In genomic region chr11:58776891-58777451, GRCh38 we compare ENCODE assay signal across 1 cellular context.
TF ChIP-seq lines count a peak whose summit lies in the region.

No MANE protein-coding gene starts in this region.

TF ChIP-seq in K562, 482 proteins besides CTCF, POLR2A, EP300 and RAD21 (continued from another document and continues in another):
- no peak for TF ChIP-seq MEF2A (IDR thresholded peaks at IDR 0.05; ENCODE audit: control insufficient read depth, low read depth, low read length)
- no peak for TF ChIP-seq CHCHD3 (CRISPR knock-in tag; IDR thresholded peaks at IDR 0.05)
- no peak for TF ChIP-seq DDX20 (tag; IDR thresholded peaks at IDR 0.05; ENCODE audit: low read depth)
- TF ChIP-seq, protein P1, sequence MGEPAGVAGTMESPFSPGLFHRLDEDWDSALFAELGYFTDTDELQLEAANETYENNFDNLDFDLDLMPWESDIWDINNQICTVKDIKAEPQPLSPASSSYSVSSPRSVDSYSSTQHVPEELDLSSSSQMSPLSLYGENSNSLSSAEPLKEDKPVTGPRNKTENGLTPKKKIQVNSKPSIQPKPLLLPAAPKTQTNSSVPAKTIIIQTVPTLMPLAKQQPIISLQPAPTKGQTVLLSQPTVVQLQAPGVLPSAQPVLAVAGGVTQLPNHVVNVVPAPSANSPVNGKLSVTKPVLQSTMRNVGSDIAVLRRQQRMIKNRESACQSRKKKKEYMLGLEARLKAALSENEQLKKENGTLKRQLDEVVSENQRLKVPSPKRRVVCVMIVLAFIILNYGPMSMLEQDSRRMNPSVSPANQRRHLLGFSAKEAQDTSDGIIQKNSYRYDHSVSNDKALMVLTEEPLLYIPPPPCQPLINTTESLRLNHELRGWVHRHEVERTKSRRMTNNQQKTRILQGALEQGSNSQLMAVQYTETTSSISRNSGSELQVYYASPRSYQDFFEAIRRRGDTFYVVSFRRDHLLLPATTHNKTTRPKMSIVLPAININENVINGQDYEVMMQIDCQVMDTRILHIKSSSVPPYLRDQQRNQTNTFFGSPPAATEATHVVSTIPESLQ (CRISPR knock-in tag; IDR thresholded peaks at IDR 0.05), result no peak
- no peak for TF ChIP-seq ZNF445 (CRISPR knock-in tag; IDR thresholded peaks at IDR 0.05; ENCODE audit: low read depth)
- no peak for TF ChIP-seq UBTF (IDR thresholded peaks at IDR 0.05; ENCODE audit: borderline replicate concordance in 1 of 2, low read depth in 2 of 2, low read length in 2 of 2)
- no peak for TF ChIP-seq ZNF707 (CRISPR knock-in tag; conservative IDR thresholded peaks at IDR 0.05)
- no peak for TF ChIP-seq CBX8 (IDR thresholded peaks at IDR 0.05; ENCODE audit: borderline replicate concordance, extremely low read depth, low read depth, low read length, poor library complexity, severe bottlenecking)
- TF ChIP-seq DLX4 (CRISPR knock-in tag; IDR thresholded peaks at IDR 0.05), result no peak
- peak; percentile 75; the same call in 1 of the 2 replicates for TF ChIP-seq TEAD2 (tag; IDR thresholded peaks at IDR 0.05)
- TF ChIP-seq MYC (IDR thresholded peaks at IDR 0.05; ENCODE audit: low read depth, low read length), result peak; percentile 51; the same call in 1 of the 2 replicates
- TF ChIP-seq MYC (CRISPR knock-in tag; IDR thresholded peaks at IDR 0.05; ENCODE audit: borderline replicate concordance, low read depth), result no peak
- no peak for TF ChIP-seq CHD4 (IDR thresholded peaks at IDR 0.05; ENCODE audit: insufficient read depth, insufficient replicate concordance, low read depth, low read length, poor library complexity, severe bottlenecking)
- 0 out of 2 replicates have a peak, but pooled peaks have one; percentile 64 for TF ChIP-seq ATF7 (IDR thresholded peaks at IDR 0.05)
- peak; percentile 93 for TF ChIP-seq TAL1 (IDR thresholded peaks at IDR 0.05)
- TF ChIP-seq SPI1 (IDR thresholded peaks at IDR 0.05; ENCODE audit: borderline replicate concordance, low read depth, low read length), result no peak
- TF ChIP-seq ZNF23 (CRISPR knock-in tag; IDR thresholded peaks at IDR 0.05), result no peak
- TF ChIP-seq NFATC3 (IDR thresholded peaks at IDR 0.05), result no peak
- TF ChIP-seq TAF9B (IDR thresholded peaks at IDR 0.05; ENCODE audit: partially characterized antibody), result peak; percentile 67
- TF ChIP-seq TCF7L2 (IDR thresholded peaks at IDR 0.05; ENCODE audit: low read depth, low read length), result no peak
- TF ChIP-seq POLR3G (IDR thresholded peaks at IDR 0.05; ENCODE audit: extremely low read depth, insufficient read length, insufficient replicate concordance), result no peak
- TF ChIP-seq, protein P2, sequence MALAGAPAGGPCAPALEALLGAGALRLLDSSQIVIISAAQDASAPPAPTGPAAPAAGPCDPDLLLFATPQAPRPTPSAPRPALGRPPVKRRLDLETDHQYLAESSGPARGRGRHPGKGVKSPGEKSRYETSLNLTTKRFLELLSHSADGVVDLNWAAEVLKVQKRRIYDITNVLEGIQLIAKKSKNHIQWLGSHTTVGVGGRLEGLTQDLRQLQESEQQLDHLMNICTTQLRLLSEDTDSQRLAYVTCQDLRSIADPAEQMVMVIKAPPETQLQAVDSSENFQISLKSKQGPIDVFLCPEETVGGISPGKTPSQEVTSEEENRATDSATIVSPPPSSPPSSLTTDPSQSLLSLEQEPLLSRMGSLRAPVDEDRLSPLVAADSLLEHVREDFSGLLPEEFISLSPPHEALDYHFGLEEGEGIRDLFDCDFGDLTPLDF (CRISPR knock-in tag; IDR thresholded peaks at IDR 0.05), result no peak
- peak; percentile 40 for TF ChIP-seq ZNF589 (CRISPR knock-in tag; IDR thresholded peaks at IDR 0.05; ENCODE audit: low read depth)
- TF ChIP-seq EGR1 (conservative IDR thresholded peaks at IDR 0.05), result no peak
- peak; percentile 83 for TF ChIP-seq ZNF766 (CRISPR knock-in tag; conservative IDR thresholded peaks at IDR 0.05)
- TF ChIP-seq ZNF764 (CRISPR knock-in tag; IDR thresholded peaks at IDR 0.05; ENCODE audit: low read depth), result no peak
- peak; percentile 56; the same call in 1 of the 2 replicates for TF ChIP-seq MYNN (IDR thresholded peaks at IDR 0.05)
- no peak for TF ChIP-seq MYNN (CRISPR knock-in tag; IDR thresholded peaks at IDR 0.05)
- TF ChIP-seq POLR2G (IDR thresholded peaks at IDR 0.05; ENCODE audit: low read depth, low read length), result no peak
- TF ChIP-seq GATAD2B (IDR thresholded peaks at IDR 0.05; ENCODE audit: borderline replicate concordance), result peak; percentile 69; the same call in 1 of the 2 replicates
- peak; percentile 68 for TF ChIP-seq NFIC (IDR thresholded peaks at IDR 0.05)
- TF ChIP-seq STAT5A (IDR thresholded peaks at IDR 0.05; ENCODE audit: borderline replicate concordance, low read length), result peak; percentile 78; the same call in 1 of the 2 replicates
- TF ChIP-seq SMARCA4 (IDR thresholded peaks at IDR 0.05), result peak; percentile 97
- TF ChIP-seq ZNF511 (CRISPR knock-in tag; IDR thresholded peaks at IDR 0.05), result no peak
- peak; percentile 64 for TF ChIP-seq TFE3 (CRISPR knock-in tag; IDR thresholded peaks at IDR 0.05)
- peak; percentile 94 to 95 for TF ChIP-seq TRIM24 (IDR thresholded peaks at IDR 0.05)
- TF ChIP-seq EHMT2 (IDR thresholded peaks at IDR 0.05), result 0 out of 2 replicates have a peak, but pooled peaks have one; percentile 21
- no peak for TF ChIP-seq KDM4B (IDR thresholded peaks at IDR 0.05; ENCODE audit: borderline replicate concordance in 2 of 2, low read depth in 1 of 2)
- TF ChIP-seq ZNF57 (CRISPR knock-in tag; IDR thresholded peaks at IDR 0.05), result no peak
- TF ChIP-seq ZNF140 (CRISPR knock-in tag; IDR thresholded peaks at IDR 0.05), result peak; percentile 39; the same call in 1 of the 2 replicates
- peak; percentile 58; the same call in 1 of the 2 replicates for TF ChIP-seq ZFX (CRISPR knock-in tag; IDR thresholded peaks at IDR 0.05)
- no peak for TF ChIP-seq RBM39 (optimal IDR thresholded peaks at IDR 0.05; ENCODE audit: low read depth, low read length)
- no peak for TF ChIP-seq ZFPM2 (CRISPR knock-in tag; IDR thresholded peaks at IDR 0.05)
- TF ChIP-seq, protein P3, sequence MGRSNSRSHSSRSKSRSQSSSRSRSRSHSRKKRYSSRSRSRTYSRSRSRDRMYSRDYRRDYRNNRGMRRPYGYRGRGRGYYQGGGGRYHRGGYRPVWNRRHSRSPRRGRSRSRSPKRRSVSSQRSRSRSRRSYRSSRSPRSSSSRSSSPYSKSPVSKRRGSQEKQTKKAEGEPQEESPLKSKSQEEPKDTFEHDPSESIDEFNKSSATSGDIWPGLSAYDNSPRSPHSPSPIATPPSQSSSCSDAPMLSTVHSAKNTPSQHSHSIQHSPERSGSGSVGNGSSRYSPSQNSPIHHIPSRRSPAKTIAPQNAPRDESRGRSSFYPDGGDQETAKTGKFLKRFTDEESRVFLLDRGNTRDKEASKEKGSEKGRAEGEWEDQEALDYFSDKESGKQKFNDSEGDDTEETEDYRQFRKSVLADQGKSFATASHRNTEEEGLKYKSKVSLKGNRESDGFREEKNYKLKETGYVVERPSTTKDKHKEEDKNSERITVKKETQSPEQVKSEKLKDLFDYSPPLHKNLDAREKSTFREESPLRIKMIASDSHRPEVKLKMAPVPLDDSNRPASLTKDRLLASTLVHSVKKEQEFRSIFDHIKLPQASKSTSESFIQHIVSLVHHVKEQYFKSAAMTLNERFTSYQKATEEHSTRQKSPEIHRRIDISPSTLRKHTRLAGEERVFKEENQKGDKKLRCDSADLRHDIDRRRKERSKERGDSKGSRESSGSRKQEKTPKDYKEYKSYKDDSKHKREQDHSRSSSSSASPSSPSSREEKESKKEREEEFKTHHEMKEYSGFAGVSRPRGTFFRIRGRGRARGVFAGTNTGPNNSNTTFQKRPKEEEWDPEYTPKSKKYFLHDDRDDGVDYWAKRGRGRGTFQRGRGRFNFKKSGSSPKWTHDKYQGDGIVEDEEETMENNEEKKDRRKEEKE (IDR thresholded peaks at IDR 0.05; ENCODE audit: borderline replicate concordance in 1 of 2, control insufficient read depth in 1 of 2, low read depth in 2 of 2, low read length in 1 of 2), result no peak
- TF ChIP-seq GATA2 (CRISPR knock-in tag; IDR thresholded peaks at IDR 0.05), result peak; percentile 81
- TF ChIP-seq ATF1 (CRISPR knock-in tag; IDR thresholded peaks at IDR 0.05), result no peak
- TF ChIP-seq ATF1 (tag; IDR thresholded peaks at IDR 0.05), result peak; percentile 70
- TF ChIP-seq ZBTB17 (CRISPR knock-in tag; IDR thresholded peaks at IDR 0.05), result no peak; the same call in 1 of the 2 replicates
- TF ChIP-seq, protein P4, sequence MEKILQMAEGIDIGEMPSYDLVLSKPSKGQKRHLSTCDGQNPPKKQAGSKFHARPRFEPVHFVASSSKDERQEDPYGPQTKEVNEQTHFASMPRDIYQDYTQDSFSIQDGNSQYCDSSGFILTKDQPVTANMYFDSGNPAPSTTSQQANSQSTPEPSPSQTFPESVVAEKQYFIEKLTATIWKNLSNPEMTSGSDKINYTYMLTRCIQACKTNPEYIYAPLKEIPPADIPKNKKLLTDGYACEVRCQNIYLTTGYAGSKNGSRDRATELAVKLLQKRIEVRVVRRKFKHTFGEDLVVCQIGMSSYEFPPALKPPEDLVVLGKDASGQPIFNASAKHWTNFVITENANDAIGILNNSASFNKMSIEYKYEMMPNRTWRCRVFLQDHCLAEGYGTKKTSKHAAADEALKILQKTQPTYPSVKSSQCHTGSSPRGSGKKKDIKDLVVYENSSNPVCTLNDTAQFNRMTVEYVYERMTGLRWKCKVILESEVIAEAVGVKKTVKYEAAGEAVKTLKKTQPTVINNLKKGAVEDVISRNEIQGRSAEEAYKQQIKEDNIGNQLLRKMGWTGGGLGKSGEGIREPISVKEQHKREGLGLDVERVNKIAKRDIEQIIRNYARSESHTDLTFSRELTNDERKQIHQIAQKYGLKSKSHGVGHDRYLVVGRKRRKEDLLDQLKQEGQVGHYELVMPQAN (IDR thresholded peaks at IDR 0.05; ENCODE audit: borderline replicate concordance), result no peak
- TF ChIP-seq ZNF197 (CRISPR knock-in tag; IDR thresholded peaks at IDR 0.05; ENCODE audit: low read depth), result peak; percentile 89
- TF ChIP-seq BRD9 (IDR thresholded peaks at IDR 0.05; ENCODE audit: low read depth, partially characterized antibody), result peak; percentile 92
- TF ChIP-seq CREBBP (IDR thresholded peaks at IDR 0.05; ENCODE audit: low read depth, low read length), result no peak
- TF ChIP-seq STAT5B (CRISPR knock-in tag; IDR thresholded peaks at IDR 0.05), result no peak
- no peak for TF ChIP-seq HNRNPLL (IDR thresholded peaks at IDR 0.05; ENCODE audit: low read depth, low read length, poor library complexity, severe bottlenecking)
- TF ChIP-seq MYBL2 (IDR thresholded peaks at IDR 0.05; ENCODE audit: low read depth), result peak; percentile 38; the same call in 1 of the 2 replicates
- TF ChIP-seq MYBL2 (CRISPR knock-in tag; IDR thresholded peaks at IDR 0.05; ENCODE audit: borderline replicate concordance), result no peak
